32 cellular contexts compared by ENCODE assay signal in genomic region chr1:10996100-10996499, GRCh38. TPM values are rescaled to one million over a fixed set of nuclear protein-coding genes. Genes with fewer than 3 reads are reported as not detected.
"Had no signal": no experiment of that assay in that cellular context is flagged by ENCODE, and none has a peak within 500 bp of the region (broad histone marks: within the 10 kb centered on the region; RNA-seq: fewer than 3 reads in every experiment).

No MANE protein-coding gene starts in this region.

- DNase-seq: colonic mucosa; cortex of kidney; effector CD8-positive, alpha-beta T cell; effector memory CD8-positive, alpha-beta T cell; endodermal cell; erythroblast; esophagus squamous epithelium; foreskin fibroblast; foreskin melanocyte; gastrocnemius medialis; glutamatergic neuron; head of caudate nucleus; heart right ventricle; hippocampal formation; left cardiac atrium; left lung; left ventricle myocardium superior; lower lobe of right lung; mesenchymal stem cell; mucosa of descending colon; naive B cell had no signal

- H3K4me1 Mint-ChIP-seq: endodermal cell, mesothelial cell of epicardium, naive B cell had no signal

- H3K27me3 ChIP-seq: colonic mucosa, esophagus squamous epithelium, gastrocnemius medialis, heart right ventricle, left lung had no signal

- H3K27me3 Mint-ChIP-seq: dendritic cell treated with granulocyte-macrophage colony-stimulating factor and Interleukin-4, amounts not matched to agents 40 ng/mL and 50 ng/mL, for 4 days; effector memory CD8-positive, alpha-beta T cell; naive B cell had no signal

- H3K4me3 Mint-ChIP-seq: dendritic cell treated with granulocyte-macrophage colony-stimulating factor and Interleukin-4, amounts not matched to agents 40 ng/mL and 50 ng/mL, for 4 days; effector memory CD8-positive, alpha-beta T cell; endodermal cell; mesothelial cell of epicardium; naive B cell had no signal

- H3K27ac Mint-ChIP-seq: dendritic cell treated with granulocyte-macrophage colony-stimulating factor and Interleukin-4, amounts not matched to agents 40 ng/mL and 50 ng/mL, for 4 days; endodermal cell; mesothelial cell of epicardium; naive B cell had no signal

- H3K9me3 Mint-ChIP-seq: effector memory CD8-positive, alpha-beta T cell had no signal

- H3K36me3 ChIP-seq: colonic mucosa, esophagus squamous epithelium, gastrocnemius medialis, heart right ventricle, left lung, lower lobe of right lung had no signal

- H3K4me3 ChIP-seq: colonic mucosa, esophagus squamous epithelium, gastrocnemius medialis, heart right ventricle, left lung, lower lobe of right lung, mucosa of descending colon had no signal

- H3K4me1 ChIP-seq: colonic mucosa, esophagus squamous epithelium, heart right ventricle, left lung, lower lobe of right lung had no signal

- H3K9me3 ChIP-seq: colonic mucosa, gastrocnemius medialis, lower lobe of right lung, mucosa of descending colon had no signal

- H3K27ac ChIP-seq: colonic mucosa, epithelial cell of prostate, esophagus squamous epithelium, gastrocnemius medialis, heart right ventricle, left lung, lower lobe of right lung had no signal

- H3K36me3 Mint-ChIP-seq: mesothelial cell of epicardium, naive B cell had no signal

- ATAC-seq: effector memory CD8-positive, alpha-beta T cell; esophagus mucosa; heart right ventricle; left cardiac atrium; left lung; left ventricle myocardium superior; lower lobe of right lung; mucosa of descending colon had no signal

RNA-seq across cellular contexts. Expression of gene MASP2, which starts 50.9 kb away (rescaled TPM):
- total RNA-seq: dermis microvascular lymphatic vessel endothelial cell, esophagus mucosa, glomerular endothelial cell, heart right ventricle, kidney epithelial cell, left cardiac atrium, left lung, left ventricle myocardium superior, lower leg skin, lower lobe of right lung, lung microvascular endothelial cell, mesenteric fat pad, mucosa of descending colon, myocyte had no signal
